Comparison of ENCODE assay signal across 23 cellular contexts in genomic region chr1:234660536-234661133, GRCh38. TPM values are rescaled to one million over a fixed set of nuclear protein-coding genes. Genes with fewer than 3 reads are reported as not detected.
DNase-seq lines count a peak whose midpoint lies in the region; ATAC-seq, FAIRE-seq and TF ChIP-seq lines count a peak whose summit lies in the region.
"Had no signal": no experiment of that assay in that cellular context is flagged by ENCODE, and none has a peak within 500 bp of the region (broad histone marks: within the 10 kb centered on the region; RNA-seq: fewer than 3 reads in every experiment).

No MANE protein-coding gene starts in this region.

- no peak for ATAC-seq in Panc1
- ATAC-seq in GM21717 (IDR thresholded peaks at IDR 0.05; ENCODE audit: unreplicated experiment) = no peak
- ATAC-seq in HG02973 (IDR thresholded peaks at IDR 0.05; ENCODE audit: unreplicated experiment) = no peak
- ATAC-seq: Right ventricle myocardium inferior had no signal

- H3K9me3 Mint-ChIP-seq in dendritic cell treated with granulocyte-macrophage colony-stimulating factor and Interleukin-4, amounts not matched to agents 40 ng/mL and 50 ng/mL, for 4 days = no peaks in the 10 kb centered on the region
- H3K9me3 Mint-ChIP-seq: CD4-positive, alpha-beta T cell had no signal

- no peaks in the 10 kb centered on the region for H3K9me1 ChIP-seq in keratinocyte (ENCODE audit: control insufficient read depth, extremely low read depth, insufficient read depth, low read length)

- H3K9me3 ChIP-seq in Panc1 (ENCODE audit: control insufficient read depth, insufficient read depth, low read depth, low read length) (no peaks in the 10 kb centered on the region; the same call in 1 of the 2 replicates), keratinocyte (ENCODE audit: control insufficient read depth, low read depth, low read length) (no peaks in the 10 kb centered on the region), testis (no peaks in the 10 kb centered on the region)
- H3K9me3 ChIP-seq: BLaER1, Caco-2 had no signal

- DNase-seq in Panc1 (ENCODE audit: low read depth, low spot score) (no peak), keratinocyte (ENCODE audit: low read depth, low spot score) (no peak), testis (no peak), DMS114 treated with DMSO at 0.1 percent for 48 hours (lab: John Stamatoyannopoulos, UW; ENCODE audit: unreplicated experiment) (no peak)
- DNase-seq: Caco-2; CD4-positive, alpha-beta T cell; DMS 273 treated with DMSO at 0.1 percent for 48 hours; GOT3; HCEC 1CT; NCI-H1694; NCI-H2081; NCI-H2171; NCI-H345; NCI-H524 treated with DMSO at 0.1 percent for 48 hours; NCI-H82; OCI-M1 had no signal

- H3K9ac ChIP-seq in keratinocyte (ENCODE audit: control insufficient read depth, extremely low read depth, insufficient read depth, low read length) = peak overlapping the region; percentile 24
- H3K9ac ChIP-seq: BLaER1 had no signal

- no TSS peak for BruUV-seq in Panc1 (replicated peaks; lab: Mats Ljungman, UMichigan)

- POLR2A ChIA-PET in Panc1 (lab: Charles Lee) = no interaction called here

- peaks cover 49% of the 10 kb centered on the region for H3K4me1 ChIP-seq in Panc1 (ENCODE audit: control insufficient read depth, insufficient read depth, low read length)
- peaks cover 54% of the 10 kb centered on the region for H3K4me1 ChIP-seq in keratinocyte (ENCODE audit: control insufficient read depth, extremely low read depth, insufficient read depth, low read length)
- H3K4me1 ChIP-seq in testis = peaks cover 12% of the 10 kb centered on the region
- H3K4me1 ChIP-seq: BLaER1 had no signal

- TF ChIP-seq CTCF in Panc1 (IDR thresholded peaks at IDR 0.05) (no peak), keratinocyte (optimal IDR thresholded peaks at IDR 0.05 in 1 of 3, IDR thresholded peaks at IDR 0.05 in 1 of 3, conservative IDR thresholded peaks at IDR 0.05 in 1 of 3; ENCODE audit: extremely low read depth in 1 of 3, insufficient read depth in 2 of 3, low read length in 3 of 3) (no peak), testis (IDR thresholded peaks at IDR 0.05) (no peak)

- H2AFZ ChIP-seq in keratinocyte (ENCODE audit: control insufficient read depth, low read length) = no peak overlapping the region

- no peak for FAIRE-seq in keratinocyte (lab: Jason Lieb, UNC)
- FAIRE-seq: GM12891, HTR-8/SVneo had no signal

- H3K27me3 Mint-ChIP-seq in dendritic cell treated with granulocyte-macrophage colony-stimulating factor and Interleukin-4, amounts not matched to agents 40 ng/mL and 50 ng/mL, for 4 days = no peaks in the 10 kb centered on the region
- H3K27me3 Mint-ChIP-seq: CD4-positive, alpha-beta T cell had no signal

- in situ Hi-C loops in Panc1 (cut with HindIII; ENCODE audit: low pct_unique_long_range_greater_than_20kb, low sequenced_read_pairs) = no loop called here

- H3K79me2 ChIP-seq in keratinocyte (ENCODE audit: control insufficient read depth, insufficient read depth, low read length) = peaks cover 11% of the 10 kb centered on the region

- dilution Hi-C loops in keratinocyte (cut with MboI; ENCODE audit: extremely low pct_ligation_motif_present, low sequenced_read_pairs) = no loop called here

- WGBS in testis, 2 donors = 65 to 86% methylated on average over 13 of the region's 13 CpGs

- H3K27ac Mint-ChIP-seq in dendritic cell treated with granulocyte-macrophage colony-stimulating factor and Interleukin-4, amounts not matched to agents 40 ng/mL and 50 ng/mL, for 4 days = peak overlapping the region; percentile 30
- H3K27ac Mint-ChIP-seq: CD4-positive, alpha-beta T cell had no signal

- H3K4me1 Mint-ChIP-seq in dendritic cell treated with granulocyte-macrophage colony-stimulating factor and Interleukin-4, amounts not matched to agents 40 ng/mL and 50 ng/mL, for 4 days (ENCODE audit: low read depth) = peaks cover 83% of the 10 kb centered on the region

- H3K36me3 ChIP-seq in Panc1 (ENCODE audit: control insufficient read depth, insufficient read depth, low read length) (no peaks in the 10 kb centered on the region), keratinocyte (ENCODE audit: control insufficient read depth in 2 of 2, extremely low read depth in 1 of 2, insufficient read depth in 2 of 2, low read length in 2 of 2) (no peaks in the 10 kb centered on the region), testis (ENCODE audit: low read depth, missing control alignments) (no peaks in the 10 kb centered on the region)
- H3K36me3 ChIP-seq: BLaER1 had no signal

- peak overlapping the region; percentile 98 for H3K27ac ChIP-seq in Panc1 (ENCODE audit: low read length)
- peak overlapping the region; percentile 64 for H3K27ac ChIP-seq in keratinocyte (ENCODE audit: control insufficient read depth, insufficient read depth, low read length)
- H3K27ac ChIP-seq in testis = no peak overlapping the region
- H3K27ac ChIP-seq: BLaER1 had no signal

- intact Hi-C loops in Panc1 (cut with micrococcal nuclease; ENCODE audit: unreplicated experiment) = no loop called here
- intact Hi-C loops in dendritic cell treated with granulocyte-macrophage colony-stimulating factor and Interleukin-4, amounts not matched to agents 40 ng/mL and 50 ng/mL, for 4 days (cut with micrococcal nuclease) = no loop called here
- intact Hi-C loops in testis (cut with DNase I; ENCODE audit: low total_unique reads) = no loop called here

- no peak for TF ChIP-seq POLR2A in testis (IDR thresholded peaks at IDR 0.05)

- no peaks in the 10 kb centered on the region for H3K36me3 Mint-ChIP-seq in dendritic cell treated with granulocyte-macrophage colony-stimulating factor and Interleukin-4, amounts not matched to agents 40 ng/mL and 50 ng/mL, for 4 days (ENCODE audit: low read depth)

- CTCF ChIA-PET in Panc1 (lab: Charles Lee) = no interaction called here

- H3K4me2 ChIP-seq in keratinocyte (ENCODE audit: control insufficient read depth, extremely low read depth, insufficient read depth, low read depth, low read length) = peak overlapping the region; percentile 4
- H3K4me2 ChIP-seq: BLaER1 had no signal

- no peaks in the 10 kb centered on the region for H4K20me1 ChIP-seq in keratinocyte (ENCODE audit: control insufficient read depth, extremely low read depth, insufficient read depth, low read length)
- H4K20me1 ChIP-seq: BLaER1 had no signal

- H3K27me3 ChIP-seq in Panc1 (ENCODE audit: control insufficient read depth, insufficient read depth, low read length) (no peaks in the 10 kb centered on the region), keratinocyte (ENCODE audit: control insufficient read depth, extremely low read depth, insufficient read depth, low read length) (no peaks in the 10 kb centered on the region), testis (no peaks in the 10 kb centered on the region)
- H3K27me3 ChIP-seq: BLaER1 had no signal

- no peak overlapping the region for H3K4me3 ChIP-seq in Panc1 (ENCODE audit: low read depth in 2 of 2, low read length in 2 of 2)
- H3K4me3 ChIP-seq in keratinocyte (ENCODE audit: control insufficient read depth in 2 of 3, extremely low read depth in 1 of 3, insufficient read depth in 2 of 3, low read depth in 1 of 3, low read length in 3 of 3) = no peak overlapping the region
- H3K4me3 ChIP-seq in testis = peak overlapping the region; percentile 8 to 38
- H3K4me3 ChIP-seq: BLaER1 had no signal

- H3K4me3 Mint-ChIP-seq in dendritic cell treated with granulocyte-macrophage colony-stimulating factor and Interleukin-4, amounts not matched to agents 40 ng/mL and 50 ng/mL, for 4 days = no peak overlapping the region
- H3K4me3 Mint-ChIP-seq: CD4-positive, alpha-beta T cell had no signal

RNA-seq across cellular contexts. Expression of gene IRF2BP2, which starts 50.7 kb away (rescaled TPM):
- 187 TPM for total RNA-seq in Panc1 (2021; ENCODE audit: unreplicated experiment)
- polyA plus RNA-seq in Panc1 (2012; ENCODE audit: insufficient read length) = 155 TPM
- polyA plus RNA-seq in keratinocyte = 29.9 to 59.7 TPM (median 40.2 TPM) in 3 replicates
- 22.8 TPM for polyA plus RNA-seq in keratinocyte (2011; ENCODE audit: low read depth)
- polyA plus RNA-seq in keratinocyte (2011; cell fraction: cytosol; rRNA removed) = 31.4 and 43.0 TPM in 2 replicates
- polyA plus RNA-seq in keratinocyte (2011; cell fraction: nucleus; rRNA removed) = 108 and 150 TPM in 2 replicates
- 67.8 and 84.7 TPM in 2 replicates for polyA plus RNA-seq in keratinocyte (2012; ENCODE audit: low replicate concordance)
- 53.6 to 120 TPM (median 53.7 TPM) in 3 replicates for polyA minus RNA-seq in keratinocyte
- polyA minus RNA-seq in keratinocyte (2011; cell fraction: cytosol; rRNA and poly(A)+ RNA removed) = 87.9 TPM
- 76.1 and 79.2 TPM in 2 replicates for polyA minus RNA-seq in keratinocyte (2011; cell fraction: nucleus; rRNA and poly(A)+ RNA removed)
- 10 to 100 TPM; 82.0 to 96.6 TPM for total RNA-seq in testis
- 100 TPM for polyA plus RNA-seq in testis (ENCODE audit: insufficient read depth, low read depth, low replicate concordance)

Comparison
In these comparisons a context has a peak if more than half of its experiments do, and no peak if none do; other contexts are left out.
1. H3K27ac ChIP-seq: peak in Panc1 (single experiment) and keratinocyte (single experiment); none in testis (0 of 2).
2. H3K4me3 ChIP-seq: peak in testis (2 of 2); none in Panc1 (0 of 2) and keratinocyte (0 of 3).